In genomic region chr9:99052849-99053715, GRCh38 we compare ENCODE assay signal across 16 cellular contexts. TPM values are rescaled to one million over a fixed set of nuclear protein-coding genes. Genes with fewer than 3 reads are reported as not detected.
DNase-seq lines count a peak whose midpoint lies in the region; ATAC-seq and TF ChIP-seq lines count a peak whose summit lies in the region.
"Had no signal": no experiment of that assay in that cellular context is flagged by ENCODE, and none has a peak within 500 bp of the region (broad histone marks: within the 10 kb centered on the region; RNA-seq: fewer than 3 reads in every experiment).

No MANE protein-coding gene starts in this region.

- no peaks in the 10 kb centered on the region for H4K20me1 ChIP-seq in hepatocyte (ENCODE audit: insufficient read depth, poor library complexity, severe bottlenecking)

- H3K36me3 ChIP-seq in gastroesophageal sphincter (peaks cover 0 to 100% of the 10 kb centered on the region in 2 donors), hepatocyte (replicated peaks; ENCODE audit: insufficient read depth, low read depth) (no peaks in the 10 kb centered on the region)

- H3K4me2 ChIP-seq in hepatocyte: no peak overlapping the region

- TF ChIP-seq POLR2A in gastroesophageal sphincter (IDR thresholded peaks at IDR 0.05): no peak

- H3K4me3 ChIP-seq in gastroesophageal sphincter: no peak overlapping the region
- no peak overlapping the region for H3K4me3 ChIP-seq in hepatocyte
- H3K4me3 ChIP-seq: dorsolateral prefrontal cortex, tibial nerve had no signal

- H3K27ac Mint-ChIP-seq in activated CD4-positive, alpha-beta T cell treated with anti-CD3 and anti-CD28 coated beads, Interleukin-2, amount 10 ng/mL, durations not matched to agents 7 days and 5 days: peak overlapping the region; percentile 43
- peak overlapping the region; percentile 26 to 65 for H3K27ac Mint-ChIP-seq in T-cell
- peak overlapping the region; percentile 53 for H3K27ac Mint-ChIP-seq in stimulated activated memory B cell treated with anti-CD40 and anti-IgM and Interleukin-4, amounts not matched to agents 10 μg/mL and 1 μg/mL and 100 μg/mL, for 72 hours
- no peak overlapping the region for H3K27ac Mint-ChIP-seq in activated naive CD4-positive, alpha-beta T cell treated with anti-CD3 and anti-CD28 coated beads, Interleukin-2, amount 10 ng/mL, durations not matched to agents 7 days and 5 days

- peaks cover 19% of the 10 kb centered on the region for H3K9me3 Mint-ChIP-seq in activated CD4-positive, alpha-beta T cell treated with anti-CD3 and anti-CD28 coated beads, Interleukin-2, amount 10 ng/mL, durations not matched to agents 7 days and 5 days
- no peaks in the 10 kb centered on the region for H3K9me3 Mint-ChIP-seq in T-cell
- no peaks in the 10 kb centered on the region for H3K9me3 Mint-ChIP-seq in stimulated activated memory B cell treated with anti-CD40 and anti-IgM and Interleukin-4, amounts not matched to agents 10 μg/mL and 1 μg/mL and 100 μg/mL, for 72 hours
- H3K9me3 Mint-ChIP-seq in activated naive CD4-positive, alpha-beta T cell treated with anti-CD3 and anti-CD28 coated beads, Interleukin-2, amount 10 ng/mL, durations not matched to agents 7 days and 5 days: peaks cover 10% of the 10 kb centered on the region

- POLR2A ChIA-PET in activated CD4-positive, alpha-beta T cell treated with anti-CD3 and anti-CD28 coated beads, Interleukin-2, amount 10 ng/mL, durations not matched to agents 7 days and 5 days (lab: Charles Lee): no interaction called here
- POLR2A ChIA-PET in T-cell (lab: Charles Lee): no interaction called here

- H3K9me3 ChIP-seq in gastroesophageal sphincter (no peaks in the 10 kb centered on the region), hepatocyte (ENCODE audit: low read depth) (no peaks in the 10 kb centered on the region)
- H3K9me3 ChIP-seq: tibial nerve had no signal

- no peak for TF ChIP-seq EP300 in gastroesophageal sphincter (IDR thresholded peaks at IDR 0.05)

- peaks cover 15% of the 10 kb centered on the region for H3K36me3 Mint-ChIP-seq in activated CD4-positive, alpha-beta T cell treated with anti-CD3 and anti-CD28 coated beads, Interleukin-2, amount 10 ng/mL, durations not matched to agents 7 days and 5 days (ENCODE audit: low read depth)
- no peaks in the 10 kb centered on the region for H3K36me3 Mint-ChIP-seq in T-cell
- H3K36me3 Mint-ChIP-seq in stimulated activated memory B cell treated with anti-CD40 and anti-IgM and Interleukin-4, amounts not matched to agents 10 μg/mL and 1 μg/mL and 100 μg/mL, for 72 hours: no peaks in the 10 kb centered on the region
- H3K36me3 Mint-ChIP-seq in activated naive CD4-positive, alpha-beta T cell treated with anti-CD3 and anti-CD28 coated beads, Interleukin-2, amount 10 ng/mL, durations not matched to agents 7 days and 5 days: peaks cover 15% of the 10 kb centered on the region

- H3K4me1 ChIP-seq in gastroesophageal sphincter (peaks cover 0 to 18% (median 0%) of the 10 kb centered on the region in 3 donors), hepatocyte (ENCODE audit: insufficient read depth) (peaks cover 18% of the 10 kb centered on the region)

- no peak overlapping the region for H3K4me3 Mint-ChIP-seq in activated CD4-positive, alpha-beta T cell treated with anti-CD3 and anti-CD28 coated beads, Interleukin-2, amount 10 ng/mL, durations not matched to agents 7 days and 5 days
- H3K4me3 Mint-ChIP-seq in T-cell: peak overlapping the region in 1 of 3 donors; percentile 22
- no peak overlapping the region for H3K4me3 Mint-ChIP-seq in stimulated activated memory B cell treated with anti-CD40 and anti-IgM and Interleukin-4, amounts not matched to agents 10 μg/mL and 1 μg/mL and 100 μg/mL, for 72 hours
- H3K4me3 Mint-ChIP-seq in activated naive CD4-positive, alpha-beta T cell treated with anti-CD3 and anti-CD28 coated beads, Interleukin-2, amount 10 ng/mL, durations not matched to agents 7 days and 5 days: no peak overlapping the region

- H3K27me3 ChIP-seq in gastroesophageal sphincter (no peaks in the 10 kb centered on the region), hepatocyte (no peaks in the 10 kb centered on the region)
- H3K27me3 ChIP-seq: dorsolateral prefrontal cortex, tibial nerve had no signal

- TF ChIP-seq CTCF in gastroesophageal sphincter (IDR thresholded peaks at IDR 0.05) (no peak), hepatocyte (IDR thresholded peaks at IDR 0.05; ENCODE audit: poor library complexity) (no peak)

- peak overlapping the region; percentile 26 to 76 (median 65) for H3K27ac ChIP-seq in gastroesophageal sphincter
- H3K27ac ChIP-seq in hepatocyte: no peak overlapping the region
- H3K27ac ChIP-seq: dorsolateral prefrontal cortex, tibial nerve, VCaP had no signal

- peaks cover 2% of the 10 kb centered on the region for H3K27me3 Mint-ChIP-seq in activated CD4-positive, alpha-beta T cell treated with anti-CD3 and anti-CD28 coated beads, Interleukin-2, amount 10 ng/mL, durations not matched to agents 7 days and 5 days
- no peaks in the 10 kb centered on the region for H3K27me3 Mint-ChIP-seq in T-cell
- no peaks in the 10 kb centered on the region for H3K27me3 Mint-ChIP-seq in stimulated activated memory B cell treated with anti-CD40 and anti-IgM and Interleukin-4, amounts not matched to agents 10 μg/mL and 1 μg/mL and 100 μg/mL, for 72 hours
- H3K27me3 Mint-ChIP-seq in activated naive CD4-positive, alpha-beta T cell treated with anti-CD3 and anti-CD28 coated beads, Interleukin-2, amount 10 ng/mL, durations not matched to agents 7 days and 5 days: peaks cover 17% of the 10 kb centered on the region

- 70 to 76% methylated on average over 4 to 7 of the region's 10 CpGs for WGBS in gastroesophageal sphincter (ENCODE audit: low coverage in 1 of 2), 2 donors
- 94% methylated on average over 10 of the region's 10 CpGs for WGBS in hepatocyte (ENCODE audit: low lambda C conversion rate, missing lambda C conversion rate)

- ATAC-seq in T-cell (replicated peaks in 1 of 4) (peak in 1 of 4 experiments; percentile 23), gastroesophageal sphincter (no peak)
- peak; percentile 44 for ATAC-seq in stimulated activated memory B cell treated with anti-CD40 and anti-IgM and Interleukin-4, amounts not matched to agents 10 μg/mL and 1 μg/mL and 100 μg/mL, for 72 hours

- no peak overlapping the region for H2AFZ ChIP-seq in hepatocyte

- peaks cover 59% of the 10 kb centered on the region for H3K4me1 Mint-ChIP-seq in activated CD4-positive, alpha-beta T cell treated with anti-CD3 and anti-CD28 coated beads, Interleukin-2, amount 10 ng/mL, durations not matched to agents 7 days and 5 days
- peaks cover 75 to 78% (median 76%) of the 10 kb centered on the region in 3 donors for H3K4me1 Mint-ChIP-seq in T-cell
- H3K4me1 Mint-ChIP-seq in stimulated activated memory B cell treated with anti-CD40 and anti-IgM and Interleukin-4, amounts not matched to agents 10 μg/mL and 1 μg/mL and 100 μg/mL, for 72 hours: peaks cover 45% of the 10 kb centered on the region
- H3K4me1 Mint-ChIP-seq in activated naive CD4-positive, alpha-beta T cell treated with anti-CD3 and anti-CD28 coated beads, Interleukin-2, amount 10 ng/mL, durations not matched to agents 7 days and 5 days: peaks cover 64% of the 10 kb centered on the region

- DNase-seq in activated CD4-positive, alpha-beta T cell treated with anti-CD3 and anti-CD28 coated beads, Interleukin-2, amount 10 ng/mL, durations not matched to agents 7 days and 5 days: no peak
- DNase-seq in activated CD4-positive, alpha-beta T cell treated with anti-CD3 and anti-CD28 coated beads for 48 hours: no peak
- DNase-seq in T-cell (peak in 1 of 34 experiments; percentile 14), hepatocyte (ENCODE audit: low spot score) (no peak), foreskin melanocyte (no peak)
- DNase-seq in activated naive CD4-positive, alpha-beta T cell treated with anti-CD3 and anti-CD28 coated beads, Interleukin-2, amount 10 ng/mL, durations not matched to agents 7 days and 5 days: no peak
- DNase-seq: ACHN, dorsolateral prefrontal cortex, mesendoderm, NCI-H1436, NCI-H526, Right ventricle myocardium superior had no signal

- no peaks in the 10 kb centered on the region for H3K9me2 ChIP-seq in hepatocyte (replicated peaks; ENCODE audit: insufficient read depth)

- H3K79me2 ChIP-seq in hepatocyte: no peaks in the 10 kb centered on the region

- CTCF ChIA-PET in activated CD4-positive, alpha-beta T cell treated with anti-CD3 and anti-CD28 coated beads, Interleukin-2, amount 10 ng/mL, durations not matched to agents 7 days and 5 days (lab: Charles Lee): interaction anchor here (1.2 to 2.6 kb wide), 5 partner anchors 8 to 26 kb away, joined by 3 to 17 read pairs (median 7); no protein-coding TSS in a partner anchor
- CTCF ChIA-PET in T-cell (lab: Charles Lee): no interaction called here
- CTCF ChIA-PET in activated naive CD4-positive, alpha-beta T cell treated with anti-CD3 and anti-CD28 coated beads, Interleukin-2, amount 10 ng/mL, durations not matched to agents 7 days and 5 days (lab: Charles Lee): interaction anchor here (1.1 kb wide), 2 partner anchors 53 to 60 kb away, joined by 3 to 4 read pairs; no protein-coding TSS in a partner anchor

RNA-seq across cellular contexts. Expression of gene TGFBR1, which starts 51.8 kb away (rescaled TPM):
- total RNA-seq in activated CD4-positive, alpha-beta T cell treated with anti-CD3 and anti-CD28 coated beads, Interleukin-2, amount 10 ng/mL, durations not matched to agents 7 days and 5 days: 10 to 100 TPM; 60.7 to 71.2 TPM
- total RNA-seq in T-cell (10 to 100 TPM; 22.3 to 36.9 (median 31.7) TPM), gastroesophageal sphincter (10 to 100 TPM; 37.0 to 65.8 (median 48.8) TPM), hepatocyte (74.2 and 79.4 TPM in 2 replicates)
- 31.5 and 41.7 TPM in 2 replicates for polyA plus RNA-seq in hepatocyte

Comparison
In these comparisons a context has a peak if more than half of its experiments do, and no peak if none do; other contexts are left out.
1. CTCF ChIA-PET loops: an anchor here in activated CD4-positive, alpha-beta T cell treated with anti-CD3 and anti-CD28 coated beads, Interleukin-2, amount 10 ng/mL, durations not matched to agents 7 days and 5 days (1.2 to 2.6 kb wide) and activated naive CD4-positive, alpha-beta T cell treated with anti-CD3 and anti-CD28 coated beads, Interleukin-2, amount 10 ng/mL, durations not matched to agents 7 days and 5 days (1.1 kb wide); none called in T-cell.